ENCODE assay signal across 16 cellular contexts in genomic region chr3:123431658-123432323, GRCh38. TPM values are rescaled to one million over a fixed set of nuclear protein-coding genes. Genes with fewer than 3 reads are reported as not detected.
DNase-seq lines count a peak whose midpoint lies in the region; ATAC-seq and TF ChIP-seq lines count a peak whose summit lies in the region.
"Had no signal": no experiment of that assay in that cellular context is flagged by ENCODE, and none has a peak within 500 bp of the region (broad histone marks: within the 10 kb centered on the region; RNA-seq: fewer than 3 reads in every experiment).

No MANE protein-coding gene starts in this region.

- H3K36me3 ChIP-seq in esophagus (ENCODE audit: control insufficient read depth in 2 of 2, insufficient read depth in 2 of 2, low read length in 1 of 2) (no peaks in the 10 kb centered on the region), trophoblast cell (ENCODE audit: control insufficient read depth in 1 of 2, insufficient read depth in 2 of 2, low read length in 2 of 2) (no peaks in the 10 kb centered on the region), brain microvascular endothelial cell (replicated peaks) (no peaks in the 10 kb centered on the region)
- H3K36me3 ChIP-seq: right lobe of liver had no signal

- WGBS in esophagus, 2 donors = 56 to 76% methylated on average over 10 of the region's 10 CpGs
- WGBS in trophoblast cell (ENCODE audit: extremely low coverage, insufficient coverage, insufficient read length) = no CpG with 5 or more reads among the region's 10 CpGs

- CTCF ChIA-PET in HEK293T (lab: Yijun Ruan, JAX) (no interaction called here), GM10248 (lab: Yijun Ruan, JAX) (no interaction called here)

- no peak overlapping the region for H2BK5ac ChIP-seq in trophoblast cell (ENCODE audit: low read depth, low read length, poor library complexity)

- H2AFZ ChIP-seq in trophoblast cell (ENCODE audit: insufficient read depth, low read length, poor library complexity) = no peak overlapping the region

- in situ Hi-C loops in brain microvascular endothelial cell (cut with HindIII; ENCODE audit: low pct_ligation_motif_present, low sequenced_read_pairs) = no loop called here

- TF ChIP-seq CTCF in brain microvascular endothelial cell (IDR thresholded peaks at IDR 0.05; ENCODE audit: low read depth, low read length, missing control alignments) (no peak), GM10248 (IDR thresholded peaks at IDR 0.05; ENCODE audit: control extremely low read depth, extremely low read depth, low read depth, missing control alignments) (no peak), GM20000 (IDR thresholded peaks at IDR 0.05; ENCODE audit: extremely low read depth, missing control alignments) (no peak), omental fat pad (IDR thresholded peaks at IDR 0.05) (no peak)

- H3K4me1 ChIP-seq in esophagus (ENCODE audit: control insufficient read depth in 2 of 2, insufficient read depth in 2 of 2, low read length in 1 of 2) (no peaks in the 10 kb centered on the region), trophoblast cell (ENCODE audit: control insufficient read depth in 1 of 2, insufficient read depth in 2 of 2, low read length in 2 of 2) (no peaks in the 10 kb centered on the region)
- H3K4me1 ChIP-seq: right lobe of liver had no signal

- no peaks in the 10 kb centered on the region for H3K79me2 ChIP-seq in trophoblast cell (ENCODE audit: control insufficient read depth, insufficient read depth, low read length, poor library complexity)

- H2AK5ac ChIP-seq in trophoblast cell (ENCODE audit: low read length) = no peak overlapping the region

- H2BK120ac ChIP-seq in trophoblast cell (ENCODE audit: insufficient read depth, low read length, poor library complexity) = no peak overlapping the region

- H3K23ac ChIP-seq in trophoblast cell (ENCODE audit: low read length) = peak overlapping the region; percentile 64

- H3K14ac ChIP-seq in trophoblast cell (ENCODE audit: low read length) = no peak overlapping the region

- ATAC-seq in omental fat pad (ENCODE audit: low FRiP score) = no peak
- ATAC-seq: naive thymus-derived CD4-positive, alpha-beta T cell; stimulated activated naive B cell treated with anti-CD40 and anti-IgM and Interleukin-4, amounts not matched to agents 10 μg/mL and 1 μg/mL and 100 μg/mL, for 72 hours had no signal

- no peaks in the 10 kb centered on the region for H3K27me3 ChIP-seq in esophagus (ENCODE audit: control insufficient read depth in 1 of 2, insufficient read depth in 2 of 2, low read length in 2 of 2)
- no peaks in the 10 kb centered on the region for H3K27me3 ChIP-seq in trophoblast cell (ENCODE audit: insufficient read depth, low read length)
- H3K27me3 ChIP-seq in brain microvascular endothelial cell (replicated peaks) = peaks cover 11% of the 10 kb centered on the region
- H3K27me3 ChIP-seq: right lobe of liver had no signal

- POLR2A ChIA-PET in HEK293T (lab: Yijun Ruan, JAX) = no interaction called here
- POLR2A ChIA-PET in GM10248 (lab: Yijun Ruan, JAX) = no interaction called here

- H3K9me3 ChIP-seq in esophagus (ENCODE audit: control insufficient read depth in 2 of 2, insufficient read depth in 1 of 2, low read depth in 1 of 2, low read length in 1 of 2) (peaks cover 0 to 3% of the 10 kb centered on the region in 2 donors), trophoblast cell (ENCODE audit: insufficient read depth, low read depth, low read length) (no peaks in the 10 kb centered on the region)
- H3K9me3 ChIP-seq: right lobe of liver had no signal

- H4K12ac ChIP-seq in trophoblast cell (ENCODE audit: low read depth, low read length) = no peak overlapping the region

- no peak overlapping the region for H3K18ac ChIP-seq in trophoblast cell (ENCODE audit: low read length)

- no peak overlapping the region for H3K4me2 ChIP-seq in trophoblast cell (ENCODE audit: low read length)
- H3K4me2 ChIP-seq: KMS-11 had no signal

- H2BK12ac ChIP-seq in trophoblast cell (ENCODE audit: low read length) = no peak overlapping the region

- no peak overlapping the region for H4K91ac ChIP-seq in trophoblast cell (ENCODE audit: low read depth, low read length)

- H3K27ac ChIP-seq in esophagus (ENCODE audit: low read depth in 2 of 2, low read length in 1 of 2) (peak overlapping the region; percentile 14 to 35), trophoblast cell (ENCODE audit: low read depth, low read length) (no peak overlapping the region), brain microvascular endothelial cell (no peak overlapping the region)
- H3K27ac ChIP-seq: KMS-11, right lobe of liver had no signal

- H3K4me3 ChIP-seq in esophagus (ENCODE audit: low read depth in 1 of 2, low read length in 2 of 2) = no peak overlapping the region
- no peak overlapping the region for H3K4me3 ChIP-seq in trophoblast cell (ENCODE audit: low read depth, low read length)
- H3K4me3 ChIP-seq in brain microvascular endothelial cell (ENCODE audit: low read depth, low read length) = no peak overlapping the region
- H3K4me3 ChIP-seq: right lobe of liver had no signal

- H3K9ac ChIP-seq in trophoblast cell (ENCODE audit: low read length) = no peak overlapping the region
- H3K9ac ChIP-seq: KMS-11 had no signal

- no peak overlapping the region for H4K8ac ChIP-seq in trophoblast cell (ENCODE audit: low read depth, low read length)

- DNase-seq in Ammon's horn (ENCODE audit: low spot score) (peak; percentile 66), HEK293T (ENCODE audit: extremely low spot score) (peak; percentile 57), trophoblast cell (no peak), brain microvascular endothelial cell (no peak), GM10248 (ENCODE audit: extremely low spot score) (no peak), GM20000 (ENCODE audit: low spot score) (no peak), omental fat pad (ENCODE audit: low spot score) (no peak)
- DNase-seq: DMS 273 treated with DMSO at 0.1 percent for 48 hours; naive thymus-derived CD4-positive, alpha-beta T cell; NCI-H1436 treated with DMSO at 0.1 percent for 48 hours; NCI-H526; right lobe of liver; stimulated activated naive B cell treated with anti-CD40 and anti-IgM and Interleukin-4, amounts not matched to agents 10 μg/mL and 1 μg/mL and 100 μg/mL, for 72 hours; T-helper 2 cell had no signal

- H3K79me1 ChIP-seq in trophoblast cell (ENCODE audit: low read length) = no peaks in the 10 kb centered on the region

- no peak overlapping the region for H3K4ac ChIP-seq in trophoblast cell (ENCODE audit: low read depth, low read length)

TF ChIP-seq in HEK293T, 16 proteins besides CTCF, POLR2A, EP300 and RAD21:
- TF ChIP-seq PKNOX1 (IDR thresholded peaks at IDR 0.05) = peak; percentile 94
- TF ChIP-seq FOXA1 (IDR thresholded peaks at IDR 0.05) = no peak
- no peak for TF ChIP-seq SUZ12 (IDR thresholded peaks at IDR 0.05)
- no peak for TF ChIP-seq TARDBP (IDR thresholded peaks at IDR 0.05)
- peak; percentile 75; the same call in 1 of the 2 replicates for TF ChIP-seq CTBP1 (IDR thresholded peaks at IDR 0.05; ENCODE audit: borderline replicate concordance)

RNA-seq across cellular contexts. Expression of gene ADCY5, which starts 17.1 kb away (rescaled TPM):
- 1 to 10 TPM; 4.4 to 5.0 TPM for polyA plus RNA-seq in esophagus
- 8.2 and 9.9 TPM in 2 replicates for polyA plus RNA-seq in trophoblast cell (2013)
- total RNA-seq in omental fat pad = 10 to 100 TPM; 14.0 to 86.8 (median 41.5) TPM
- total RNA-seq: naive thymus-derived CD4-positive, alpha-beta T cell had no signal

Comparison
In these comparisons a context has a peak if more than half of its experiments do, and no peak if none do; other contexts are left out.
1. DNase-seq: peak in Ammon's horn (single experiment) and HEK293T (single experiment); none in trophoblast cell (0 of 2), brain microvascular endothelial cell (single experiment), GM10248 (single experiment), GM20000 (single experiment) and omental fat pad (single experiment).
2. H3K27ac ChIP-seq: peak in esophagus (2 of 2); none in trophoblast cell (single experiment) and brain microvascular endothelial cell (single experiment).